In the genomic region with DNA sequence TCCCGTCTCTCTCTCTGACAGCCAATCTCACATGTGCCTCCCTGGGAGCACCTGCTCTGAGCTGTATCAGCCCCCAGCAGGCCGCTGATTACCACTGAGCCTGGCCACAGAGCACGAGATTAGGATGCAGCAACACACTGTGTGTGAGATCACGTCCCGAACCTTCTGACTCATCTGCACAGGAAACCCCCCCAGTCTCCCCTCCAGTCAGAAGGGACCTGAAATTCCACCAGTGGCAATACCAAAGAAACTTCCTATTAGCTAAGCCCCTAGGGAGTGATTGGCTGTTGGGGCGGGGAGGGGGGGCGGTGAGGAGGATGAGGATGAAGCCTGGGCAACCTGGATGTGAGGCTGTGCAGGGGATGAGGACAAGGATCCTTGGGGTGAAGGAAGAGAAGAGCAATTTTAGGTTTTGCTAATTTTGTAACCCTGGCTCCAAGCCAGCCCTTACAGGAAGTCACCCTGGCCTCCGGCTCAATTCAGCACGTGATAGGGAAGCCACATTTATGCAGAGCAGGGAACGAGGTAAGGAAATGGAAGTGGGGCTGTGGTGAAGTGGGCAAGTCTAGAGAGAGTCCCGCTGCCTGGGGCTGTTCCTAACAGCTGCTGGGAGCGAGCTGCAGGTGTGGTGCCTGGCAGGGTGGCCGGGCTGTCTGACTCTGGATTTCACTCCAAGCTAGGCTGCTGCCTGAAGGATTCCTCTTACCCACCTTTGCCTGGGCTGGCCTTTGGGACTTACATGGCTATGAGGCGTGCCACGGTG, we compare ENCODE assay signal across 1 cellular context.
A peak's percentile ranks its signal among the peaks of the same experiment; 100 is the strongest.
TF ChIP-seq lines count a peak whose summit lies in the region.

No MANE protein-coding gene starts in this region.

TF ChIP-seq in GM12878, 131 proteins besides CTCF, POLR2A, EP300 and RAD21 (continued from another document and continues in another):
- TF ChIP-seq, protein P1, sequence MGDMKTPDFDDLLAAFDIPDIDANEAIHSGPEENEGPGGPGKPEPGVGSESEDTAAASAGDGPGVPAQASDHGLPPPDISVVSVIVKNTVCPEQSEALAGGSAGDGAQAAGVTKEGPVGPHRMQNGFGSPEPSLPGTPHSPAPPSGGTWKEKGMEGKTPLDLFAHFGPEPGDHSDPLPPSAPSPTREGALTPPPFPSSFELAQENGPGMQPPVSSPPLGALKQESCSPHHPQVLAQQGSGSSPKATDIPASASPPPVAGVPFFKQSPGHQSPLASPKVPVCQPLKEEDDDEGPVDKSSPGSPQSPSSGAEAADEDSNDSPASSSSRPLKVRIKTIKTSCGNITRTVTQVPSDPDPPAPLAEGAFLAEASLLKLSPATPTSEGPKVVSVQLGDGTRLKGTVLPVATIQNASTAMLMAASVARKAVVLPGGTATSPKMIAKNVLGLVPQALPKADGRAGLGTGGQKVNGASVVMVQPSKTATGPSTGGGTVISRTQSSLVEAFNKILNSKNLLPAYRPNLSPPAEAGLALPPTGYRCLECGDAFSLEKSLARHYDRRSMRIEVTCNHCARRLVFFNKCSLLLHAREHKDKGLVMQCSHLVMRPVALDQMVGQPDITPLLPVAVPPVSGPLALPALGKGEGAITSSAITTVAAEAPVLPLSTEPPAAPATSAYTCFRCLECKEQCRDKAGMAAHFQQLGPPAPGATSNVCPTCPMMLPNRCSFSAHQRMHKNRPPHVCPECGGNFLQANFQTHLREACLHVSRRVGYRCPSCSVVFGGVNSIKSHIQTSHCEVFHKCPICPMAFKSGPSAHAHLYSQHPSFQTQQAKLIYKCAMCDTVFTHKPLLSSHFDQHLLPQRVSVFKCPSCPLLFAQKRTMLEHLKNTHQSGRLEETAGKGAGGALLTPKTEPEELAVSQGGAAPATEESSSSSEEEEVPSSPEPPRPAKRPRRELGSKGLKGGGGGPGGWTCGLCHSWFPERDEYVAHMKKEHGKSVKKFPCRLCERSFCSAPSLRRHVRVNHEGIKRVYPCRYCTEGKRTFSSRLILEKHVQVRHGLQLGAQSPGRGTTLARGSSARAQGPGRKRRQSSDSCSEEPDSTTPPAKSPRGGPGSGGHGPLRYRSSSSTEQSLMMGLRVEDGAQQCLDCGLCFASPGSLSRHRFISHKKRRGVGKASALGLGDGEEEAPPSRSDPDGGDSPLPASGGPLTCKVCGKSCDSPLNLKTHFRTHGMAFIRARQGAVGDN (IDR thresholded peaks at IDR 0.05), result peak; percentile 97
- TF ChIP-seq RAD51 (IDR thresholded peaks at IDR 0.05), result peak; percentile 89
- peak; percentile 97 for TF ChIP-seq RELA (IDR thresholded peaks at IDR 0.05; ENCODE audit: borderline replicate concordance, partially characterized antibody)
- peak; percentile 97 to 98 for TF ChIP-seq IKZF2 (IDR thresholded peaks at IDR 0.05)
- no peak for TF ChIP-seq FOXK2 (IDR thresholded peaks at IDR 0.05)
- peak; percentile 20; the same call in 1 of the 2 replicates for TF ChIP-seq HDGF (IDR thresholded peaks at IDR 0.05)
- TF ChIP-seq, protein P2, sequence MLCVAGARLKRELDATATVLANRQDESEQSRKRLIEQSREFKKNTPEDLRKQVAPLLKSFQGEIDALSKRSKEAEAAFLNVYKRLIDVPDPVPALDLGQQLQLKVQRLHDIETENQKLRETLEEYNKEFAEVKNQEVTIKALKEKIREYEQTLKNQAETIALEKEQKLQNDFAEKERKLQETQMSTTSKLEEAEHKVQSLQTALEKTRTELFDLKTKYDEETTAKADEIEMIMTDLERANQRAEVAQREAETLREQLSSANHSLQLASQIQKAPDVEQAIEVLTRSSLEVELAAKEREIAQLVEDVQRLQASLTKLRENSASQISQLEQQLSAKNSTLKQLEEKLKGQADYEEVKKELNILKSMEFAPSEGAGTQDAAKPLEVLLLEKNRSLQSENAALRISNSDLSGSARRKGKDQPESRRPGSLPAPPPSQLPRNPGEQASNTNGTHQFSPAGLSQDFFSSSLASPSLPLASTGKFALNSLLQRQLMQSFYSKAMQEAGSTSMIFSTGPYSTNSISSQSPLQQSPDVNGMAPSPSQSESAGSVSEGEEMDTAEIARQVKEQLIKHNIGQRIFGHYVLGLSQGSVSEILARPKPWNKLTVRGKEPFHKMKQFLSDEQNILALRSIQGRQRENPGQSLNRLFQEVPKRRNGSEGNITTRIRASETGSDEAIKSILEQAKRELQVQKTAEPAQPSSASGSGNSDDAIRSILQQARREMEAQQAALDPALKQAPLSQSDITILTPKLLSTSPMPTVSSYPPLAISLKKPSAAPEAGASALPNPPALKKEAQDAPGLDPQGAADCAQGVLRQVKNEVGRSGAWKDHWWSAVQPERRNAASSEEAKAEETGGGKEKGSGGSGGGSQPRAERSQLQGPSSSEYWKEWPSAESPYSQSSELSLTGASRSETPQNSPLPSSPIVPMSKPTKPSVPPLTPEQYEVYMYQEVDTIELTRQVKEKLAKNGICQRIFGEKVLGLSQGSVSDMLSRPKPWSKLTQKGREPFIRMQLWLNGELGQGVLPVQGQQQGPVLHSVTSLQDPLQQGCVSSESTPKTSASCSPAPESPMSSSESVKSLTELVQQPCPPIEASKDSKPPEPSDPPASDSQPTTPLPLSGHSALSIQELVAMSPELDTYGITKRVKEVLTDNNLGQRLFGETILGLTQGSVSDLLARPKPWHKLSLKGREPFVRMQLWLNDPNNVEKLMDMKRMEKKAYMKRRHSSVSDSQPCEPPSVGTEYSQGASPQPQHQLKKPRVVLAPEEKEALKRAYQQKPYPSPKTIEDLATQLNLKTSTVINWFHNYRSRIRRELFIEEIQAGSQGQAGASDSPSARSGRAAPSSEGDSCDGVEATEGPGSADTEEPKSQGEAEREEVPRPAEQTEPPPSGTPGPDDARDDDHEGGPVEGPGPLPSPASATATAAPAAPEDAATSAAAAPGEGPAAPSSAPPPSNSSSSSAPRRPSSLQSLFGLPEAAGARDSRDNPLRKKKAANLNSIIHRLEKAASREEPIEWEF (IDR thresholded peaks at IDR 0.05; ENCODE audit: insufficient replicate concordance, low read depth, low read length), result peak; percentile 60
- peak; percentile 17 for TF ChIP-seq MYC (IDR thresholded peaks at IDR 0.05; ENCODE audit: insufficient read depth, insufficient read length, insufficient replicate concordance, low read length, severe bottlenecking)
- peak; percentile 41; the same call in 1 of the 2 replicates for TF ChIP-seq NR2F1 (conservative IDR thresholded peaks at IDR 0.05)
- TF ChIP-seq, protein P3, sequence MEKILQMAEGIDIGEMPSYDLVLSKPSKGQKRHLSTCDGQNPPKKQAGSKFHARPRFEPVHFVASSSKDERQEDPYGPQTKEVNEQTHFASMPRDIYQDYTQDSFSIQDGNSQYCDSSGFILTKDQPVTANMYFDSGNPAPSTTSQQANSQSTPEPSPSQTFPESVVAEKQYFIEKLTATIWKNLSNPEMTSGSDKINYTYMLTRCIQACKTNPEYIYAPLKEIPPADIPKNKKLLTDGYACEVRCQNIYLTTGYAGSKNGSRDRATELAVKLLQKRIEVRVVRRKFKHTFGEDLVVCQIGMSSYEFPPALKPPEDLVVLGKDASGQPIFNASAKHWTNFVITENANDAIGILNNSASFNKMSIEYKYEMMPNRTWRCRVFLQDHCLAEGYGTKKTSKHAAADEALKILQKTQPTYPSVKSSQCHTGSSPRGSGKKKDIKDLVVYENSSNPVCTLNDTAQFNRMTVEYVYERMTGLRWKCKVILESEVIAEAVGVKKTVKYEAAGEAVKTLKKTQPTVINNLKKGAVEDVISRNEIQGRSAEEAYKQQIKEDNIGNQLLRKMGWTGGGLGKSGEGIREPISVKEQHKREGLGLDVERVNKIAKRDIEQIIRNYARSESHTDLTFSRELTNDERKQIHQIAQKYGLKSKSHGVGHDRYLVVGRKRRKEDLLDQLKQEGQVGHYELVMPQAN (conservative IDR thresholded peaks at IDR 0.05), result peak; percentile 57; the same call in 1 of the 2 replicates
- TF ChIP-seq YBX1 (IDR thresholded peaks at IDR 0.05), result no peak
- peak; percentile 89; the same call in 1 of the 2 replicates for TF ChIP-seq MTA3 (IDR thresholded peaks at IDR 0.05; ENCODE audit: borderline replicate concordance, low read length)
- peak; percentile 98 for TF ChIP-seq TCF12 (IDR thresholded peaks at IDR 0.05; ENCODE audit: low read depth, low read length)
- no peak for TF ChIP-seq ZNF384 (IDR thresholded peaks at IDR 0.05; ENCODE audit: borderline replicate concordance, low read depth, low read length)
- 0 out of 4 replicates have a peak, but pooled peaks of 1 of the 2 experiments have one; percentile 2 for TF ChIP-seq SRF (IDR thresholded peaks at IDR 0.05; ENCODE audit: low read depth in 2 of 2, low read length in 2 of 2)
- peak; percentile 94 for TF ChIP-seq PML (IDR thresholded peaks at IDR 0.05; ENCODE audit: low read length)
- no peak for TF ChIP-seq ZSCAN29 (IDR thresholded peaks at IDR 0.05)
- TF ChIP-seq ZNF207 (IDR thresholded peaks at IDR 0.05; ENCODE audit: borderline replicate concordance), result no peak
- TF ChIP-seq JUND (IDR thresholded peaks at IDR 0.05; ENCODE audit: low read depth, low read length), result peak; percentile 85
- TF ChIP-seq TBL1XR1 (IDR thresholded peaks at IDR 0.05; ENCODE audit: low read depth, low read length), result peak; percentile 85; the same call in 1 of the 2 replicates
- peak; percentile 94 for TF ChIP-seq ATF7 (IDR thresholded peaks at IDR 0.05; ENCODE audit: low read depth)
- TF ChIP-seq, protein P4, sequence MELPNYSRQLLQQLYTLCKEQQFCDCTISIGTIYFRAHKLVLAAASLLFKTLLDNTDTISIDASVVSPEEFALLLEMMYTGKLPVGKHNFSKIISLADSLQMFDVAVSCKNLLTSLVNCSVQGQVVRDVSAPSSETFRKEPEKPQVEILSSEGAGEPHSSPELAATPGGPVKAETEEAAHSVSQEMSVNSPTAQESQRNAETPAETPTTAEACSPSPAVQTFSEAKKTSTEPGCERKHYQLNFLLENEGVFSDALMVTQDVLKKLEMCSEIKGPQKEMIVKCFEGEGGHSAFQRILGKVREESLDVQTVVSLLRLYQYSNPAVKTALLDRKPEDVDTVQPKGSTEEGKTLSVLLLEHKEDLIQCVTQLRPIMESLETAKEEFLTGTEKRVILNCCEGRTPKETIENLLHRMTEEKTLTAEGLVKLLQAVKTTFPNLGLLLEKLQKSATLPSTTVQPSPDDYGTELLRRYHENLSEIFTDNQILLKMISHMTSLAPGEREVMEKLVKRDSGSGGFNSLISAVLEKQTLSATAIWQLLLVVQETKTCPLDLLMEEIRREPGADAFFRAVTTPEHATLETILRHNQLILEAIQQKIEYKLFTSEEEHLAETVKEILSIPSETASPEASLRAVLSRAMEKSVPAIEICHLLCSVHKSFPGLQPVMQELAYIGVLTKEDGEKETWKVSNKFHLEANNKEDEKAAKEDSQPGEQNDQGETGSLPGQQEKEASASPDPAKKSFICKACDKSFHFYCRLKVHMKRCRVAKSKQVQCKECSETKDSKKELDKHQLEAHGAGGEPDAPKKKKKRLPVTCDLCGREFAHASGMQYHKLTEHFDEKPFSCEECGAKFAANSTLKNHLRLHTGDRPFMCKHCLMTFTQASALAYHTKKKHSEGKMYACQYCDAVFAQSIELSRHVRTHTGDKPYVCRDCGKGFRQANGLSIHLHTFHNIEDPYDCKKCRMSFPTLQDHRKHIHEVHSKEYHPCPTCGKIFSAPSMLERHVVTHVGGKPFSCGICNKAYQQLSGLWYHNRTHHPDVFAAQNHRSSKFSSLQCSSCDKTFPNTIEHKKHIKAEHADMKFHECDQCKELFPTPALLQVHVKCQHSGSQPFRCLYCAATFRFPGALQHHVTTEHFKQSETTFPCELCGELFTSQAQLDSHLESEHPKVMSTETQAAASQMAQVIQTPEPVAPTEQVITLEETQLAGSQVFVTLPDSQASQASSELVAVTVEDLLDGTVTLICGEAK (IDR thresholded peaks at IDR 0.05; ENCODE audit: borderline replicate concordance), result no peak
- TF ChIP-seq, protein P5, sequence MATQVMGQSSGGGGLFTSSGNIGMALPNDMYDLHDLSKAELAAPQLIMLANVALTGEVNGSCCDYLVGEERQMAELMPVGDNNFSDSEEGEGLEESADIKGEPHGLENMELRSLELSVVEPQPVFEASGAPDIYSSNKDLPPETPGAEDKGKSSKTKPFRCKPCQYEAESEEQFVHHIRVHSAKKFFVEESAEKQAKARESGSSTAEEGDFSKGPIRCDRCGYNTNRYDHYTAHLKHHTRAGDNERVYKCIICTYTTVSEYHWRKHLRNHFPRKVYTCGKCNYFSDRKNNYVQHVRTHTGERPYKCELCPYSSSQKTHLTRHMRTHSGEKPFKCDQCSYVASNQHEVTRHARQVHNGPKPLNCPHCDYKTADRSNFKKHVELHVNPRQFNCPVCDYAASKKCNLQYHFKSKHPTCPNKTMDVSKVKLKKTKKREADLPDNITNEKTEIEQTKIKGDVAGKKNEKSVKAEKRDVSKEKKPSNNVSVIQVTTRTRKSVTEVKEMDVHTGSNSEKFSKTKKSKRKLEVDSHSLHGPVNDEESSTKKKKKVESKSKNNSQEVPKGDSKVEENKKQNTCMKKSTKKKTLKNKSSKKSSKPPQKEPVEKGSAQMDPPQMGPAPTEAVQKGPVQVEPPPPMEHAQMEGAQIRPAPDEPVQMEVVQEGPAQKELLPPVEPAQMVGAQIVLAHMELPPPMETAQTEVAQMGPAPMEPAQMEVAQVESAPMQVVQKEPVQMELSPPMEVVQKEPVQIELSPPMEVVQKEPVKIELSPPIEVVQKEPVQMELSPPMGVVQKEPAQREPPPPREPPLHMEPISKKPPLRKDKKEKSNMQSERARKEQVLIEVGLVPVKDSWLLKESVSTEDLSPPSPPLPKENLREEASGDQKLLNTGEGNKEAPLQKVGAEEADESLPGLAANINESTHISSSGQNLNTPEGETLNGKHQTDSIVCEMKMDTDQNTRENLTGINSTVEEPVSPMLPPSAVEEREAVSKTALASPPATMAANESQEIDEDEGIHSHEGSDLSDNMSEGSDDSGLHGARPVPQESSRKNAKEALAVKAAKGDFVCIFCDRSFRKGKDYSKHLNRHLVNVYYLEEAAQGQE (IDR thresholded peaks at IDR 0.05; ENCODE audit: low read depth, low read length), result peak; percentile 32; the same call in 1 of the 2 replicates
- TF ChIP-seq NFIC (IDR thresholded peaks at IDR 0.05; ENCODE audit: low read depth, low read length), result peak; percentile 97
- TF ChIP-seq, protein P6, sequence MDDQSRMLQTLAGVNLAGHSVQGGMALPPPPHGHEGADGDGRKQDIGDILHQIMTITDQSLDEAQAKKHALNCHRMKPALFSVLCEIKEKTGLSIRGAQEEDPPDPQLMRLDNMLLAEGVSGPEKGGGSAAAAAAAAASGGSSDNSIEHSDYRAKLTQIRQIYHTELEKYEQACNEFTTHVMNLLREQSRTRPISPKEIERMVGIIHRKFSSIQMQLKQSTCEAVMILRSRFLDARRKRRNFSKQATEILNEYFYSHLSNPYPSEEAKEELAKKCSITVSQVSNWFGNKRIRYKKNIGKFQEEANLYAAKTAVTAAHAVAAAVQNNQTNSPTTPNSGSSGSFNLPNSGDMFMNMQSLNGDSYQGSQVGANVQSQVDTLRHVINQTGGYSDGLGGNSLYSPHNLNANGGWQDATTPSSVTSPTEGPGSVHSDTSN (IDR thresholded peaks at IDR 0.05; ENCODE audit: insufficient replicate concordance, low read depth, low read length), result peak; percentile 60
- peak; percentile 90 for TF ChIP-seq CBFB (IDR thresholded peaks at IDR 0.05; ENCODE audit: low read depth)
- peak; percentile 78 for TF ChIP-seq CHD2 (IDR thresholded peaks at IDR 0.05; ENCODE audit: borderline replicate concordance, low read depth, low read length)
- TF ChIP-seq POU2F2 (IDR thresholded peaks at IDR 0.05; ENCODE audit: borderline replicate concordance, low read depth, low read length), result peak; percentile 87
- TF ChIP-seq, protein P7, sequence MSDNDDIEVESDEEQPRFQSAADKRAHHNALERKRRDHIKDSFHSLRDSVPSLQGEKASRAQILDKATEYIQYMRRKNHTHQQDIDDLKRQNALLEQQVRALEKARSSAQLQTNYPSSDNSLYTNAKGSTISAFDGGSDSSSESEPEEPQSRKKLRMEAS (IDR thresholded peaks at IDR 0.05; ENCODE audit: low read depth, low read length), result peak; percentile 83
- TF ChIP-seq HDAC6 (IDR thresholded peaks at IDR 0.05; ENCODE audit: unreplicated experiment), result no peak
- TF ChIP-seq ZZZ3 (IDR thresholded peaks at IDR 0.05; ENCODE audit: control insufficient read depth, insufficient read length, low read depth), result no peak
- TF ChIP-seq TCF3 (IDR thresholded peaks at IDR 0.05; ENCODE audit: borderline replicate concordance, insufficient read depth, low read depth, low read length), result peak; percentile 93
- peak; percentile 51; the same call in 1 of the 2 replicates for TF ChIP-seq GATAD2B (conservative IDR thresholded peaks at IDR 0.05; ENCODE audit: low read depth)
